15 cellular contexts compared by ENCODE assay signal in the genomic region with DNA sequence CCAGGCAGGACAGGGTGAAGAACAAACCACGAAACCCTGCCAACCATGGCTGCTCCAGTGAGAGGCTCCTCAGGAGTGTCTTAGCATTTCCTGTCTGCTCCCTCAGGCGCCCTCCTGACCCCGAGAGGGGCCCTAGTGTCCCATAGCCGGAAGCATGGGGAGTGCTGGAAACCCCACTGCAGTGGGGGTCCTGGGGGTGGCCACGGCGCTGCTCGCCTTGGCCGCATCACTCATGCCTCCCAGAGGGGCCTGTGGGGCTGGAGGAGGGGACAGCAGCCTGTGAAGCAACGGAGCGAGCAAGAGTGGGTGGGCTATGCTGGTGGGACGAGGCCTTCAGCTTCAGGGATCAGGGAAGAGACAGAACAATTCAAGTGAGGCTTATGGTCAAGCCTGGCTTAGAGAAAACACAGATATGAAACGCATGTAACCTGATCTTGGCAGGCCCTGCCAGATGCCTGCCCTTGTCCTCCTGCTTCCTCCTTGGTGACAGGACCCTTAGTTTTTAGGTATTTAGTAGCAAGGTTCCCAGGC.
DNase-seq lines count a peak whose midpoint lies in the region; ATAC-seq, FAIRE-seq and TF ChIP-seq lines count a peak whose summit lies in the region.
"Had no signal": no experiment of that assay in that cellular context is flagged by ENCODE, and none has a peak within 500 bp of the region (broad histone marks: within the 10 kb centered on the region; RNA-seq: fewer than 3 reads in every experiment).

No MANE protein-coding gene starts in this region.

- intact Hi-C loops in HepG2 (cut with micrococcal nuclease; ENCODE audit: unreplicated experiment) (no loop called here), right lobe of liver (cut with DNase I) (no loop called here), left ventricle myocardium inferior (cut with micrococcal nuclease) (no loop called here)

- POLR2A ChIA-PET in HepG2 (lab: Yijun Ruan, JAX) = no interaction called here

- H3K9me3 ChIP-seq in HepG2 (ENCODE audit: low read length) (no peaks in the 10 kb centered on the region), right lobe of liver (no peaks in the 10 kb centered on the region), left ventricle myocardium inferior (replicated peaks) (no peaks in the 10 kb centered on the region)

- peaks cover 5 to 17% of the 10 kb centered on the region in 2 experiments; a peak in 4 of 5 replicates for H3K36me3 ChIP-seq in HepG2 (replicated peaks in 1 of 2; ENCODE audit: control insufficient read depth in 1 of 2, insufficient read depth in 2 of 2, low read length in 2 of 2)
- peaks cover 0 to 10% (median 0%) of the 10 kb centered on the region in 4 donors for H3K36me3 ChIP-seq in right lobe of liver
- H3K36me3 ChIP-seq in left ventricle myocardium inferior = no peaks in the 10 kb centered on the region

- H3K4me1 ChIP-seq in HepG2 (ENCODE audit: insufficient read depth, low read length) (no peaks in the 10 kb centered on the region), right lobe of liver (no peaks in the 10 kb centered on the region), left ventricle myocardium inferior (peaks cover 98% of the 10 kb centered on the region)

- no peak overlapping the region for H3K4me3 Mint-ChIP-seq in progenitor cell of endocrine pancreas (ENCODE audit: low read depth)

- H3K27me3 ChIP-seq in HepG2 (ENCODE audit: control insufficient read depth in 1 of 2, insufficient read depth in 2 of 2, low read length in 2 of 2) (no peaks in the 10 kb centered on the region), right lobe of liver (no peaks in the 10 kb centered on the region), left ventricle myocardium inferior (ENCODE audit: low read depth) (no peaks in the 10 kb centered on the region)

- ATAC-seq in HepG2 (no peak), right lobe of liver (no peak), HG02623 (IDR thresholded peaks at IDR 0.05; ENCODE audit: unreplicated experiment) (no peak), omental fat pad (ENCODE audit: low FRiP score) (no peak)

- H3K27ac Mint-ChIP-seq in progenitor cell of endocrine pancreas = peak overlapping the region; percentile 77

- no peaks in the 10 kb centered on the region for H3K79me2 ChIP-seq in HepG2 (ENCODE audit: insufficient read depth, low read length)

- no peaks in the 10 kb centered on the region for H3K9me3 Mint-ChIP-seq in progenitor cell of endocrine pancreas (ENCODE audit: low read depth)

- TF ChIP-seq RAD21 in HepG2 (CRISPR knock-in tag; IDR thresholded peaks at IDR 0.05) = no peak

- no peak overlapping the region for H2AFZ ChIP-seq in HepG2 (ENCODE audit: low read length)
- H2AFZ ChIP-seq: GM23248 had no signal

- 0 out of 2 replicates have a peak, but pooled peaks cover 3% of the 10 kb centered on the region for H4K20me1 ChIP-seq in HepG2 (ENCODE audit: insufficient read depth, low read length)

- peaks cover 20% of the 10 kb centered on the region for H3K36me3 Mint-ChIP-seq in progenitor cell of endocrine pancreas (ENCODE audit: insufficient read depth)

- 95% methylated on average over 9 of the region's 12 CpGs for WGBS in HepG2 (ENCODE audit: low lambda C conversion rate)
- 70% methylated on average over 4 of the region's 12 CpGs for WGBS in right lobe of liver (ENCODE audit: insufficient coverage, low coverage, low lambda C conversion rate, missing lambda C conversion rate)

- CTCF ChIA-PET in HepG2 (lab: Yijun Ruan, JAX; ENCODE audit: low intra/inter-chr PET ratio, low total read pairs) = no interaction called here

- no TSS peak for BruUV-seq in HepG2 (replicated peaks; lab: Mats Ljungman, UMichigan)

- in situ Hi-C loops in HepG2 (cut with HindIII; ENCODE audit: extremely low pct_ligation_motif_present, low pct_unique_long_range_greater_than_20kb) = no loop called here

- H3K27ac ChIP-seq in HepG2 (ENCODE audit: extremely low read length, insufficient read depth, low read length) (no peak overlapping the region), right lobe of liver (no peak overlapping the region), left ventricle myocardium inferior (replicated peaks) (peak overlapping the region; percentile 49)
- H3K27ac ChIP-seq: GM23248, SK-N-MC had no signal

- DNase-seq in HepG2 (ENCODE audit: low spot score) = no peak
- DNase-seq in right lobe of liver = no peak
- DNase-seq in left ventricle myocardium inferior = no peak
- no peak for DNase-seq in progenitor cell of endocrine pancreas (ENCODE audit: low spot score, unreplicated experiment)
- no peak for DNase-seq in urothelium cell line (ENCODE audit: low spot score)
- DNase-seq in GM19239 (ENCODE audit: insufficient read length, low spot score) = no peak
- DNase-seq in omental fat pad (ENCODE audit: low spot score) = no peak
- DNase-seq: activated effector memory CD4-positive, alpha-beta T cell treated with Interleukin-2 at 50 U/mL for 16 hours; GM23248; NCI-H1105; stimulated activated CD4-positive, alpha-beta T cell treated with anti-CD3 and anti-CD28 coated beads, Interleukin-4, amount 100 ng/mL, for 1 hour had no signal

- TF ChIP-seq POLR2A in HepG2 (IDR thresholded peaks at IDR 0.05; ENCODE audit: insufficient read depth in 1 of 2, low read depth in 2 of 2, low read length in 2 of 2) (no peak), right lobe of liver (IDR thresholded peaks at IDR 0.05) (no peak)

- no peak overlapping the region for H3K4me2 ChIP-seq in HepG2 (ENCODE audit: low read depth, low read length)

- TF ChIP-seq EP300 in HepG2 (IDR thresholded peaks at IDR 0.05; ENCODE audit: low read depth in 2 of 2, low read length in 2 of 2) (no peak), HepG2 (CRISPR knock-in tag; IDR thresholded peaks at IDR 0.05; ENCODE audit: borderline replicate concordance) (no peak)

- no peaks in the 10 kb centered on the region for H3K27me3 Mint-ChIP-seq in progenitor cell of endocrine pancreas

- FAIRE-seq in HepG2 (lab: Jason Lieb, UNC) (no peak), urothelium cell line (lab: Jason Lieb, UNC) (no peak), GM19239 (lab: Jason Lieb, UNC) (no peak)
- FAIRE-seq: D721Med, GM18507 had no signal

- H3K4me1 Mint-ChIP-seq in progenitor cell of endocrine pancreas (ENCODE audit: low read depth) = peaks cover 13% of the 10 kb centered on the region

- H3K4me3 ChIP-seq in HepG2 (replicated peaks in 1 of 3; ENCODE audit: insufficient read depth in 1 of 3, low read depth in 2 of 3, low read length in 3 of 3) = no peak overlapping the region
- H3K4me3 ChIP-seq in right lobe of liver = no peak overlapping the region
- no peak overlapping the region for H3K4me3 ChIP-seq in left ventricle myocardium inferior
- H3K4me3 ChIP-seq: GM23248, SK-N-MC had no signal

- no peak overlapping the region for H3K9ac ChIP-seq in HepG2 (ENCODE audit: insufficient read depth, low read depth, low read length)
- H3K9ac ChIP-seq: GM23248 had no signal

- TF ChIP-seq CTCF in HepG2 (CRISPR knock-in tag; IDR thresholded peaks at IDR 0.05) = no peak
- TF ChIP-seq CTCF in right lobe of liver (IDR thresholded peaks at IDR 0.05) = no peak
- no peak for TF ChIP-seq CTCF in left ventricle myocardium inferior (IDR thresholded peaks at IDR 0.05; ENCODE audit: borderline replicate concordance)
- no peak for TF ChIP-seq CTCF in progenitor cell of endocrine pancreas (IDR thresholded peaks at IDR 0.05; ENCODE audit: unreplicated experiment)
- no peak for TF ChIP-seq CTCF in omental fat pad (IDR thresholded peaks at IDR 0.05)

TF ChIP-seq in HepG2, 621 proteins besides CTCF, POLR2A, EP300 and RAD21:
- peak; percentile 70 for TF ChIP-seq AGO2 (optimal IDR thresholded peaks at IDR 0.05; ENCODE audit: low read depth, low read length)
- TF ChIP-seq POGZ (CRISPR knock-in tag; IDR thresholded peaks at IDR 0.05) = no peak
- no peak for TF ChIP-seq GATAD2A (CRISPR knock-in tag; IDR thresholded peaks at IDR 0.05)
- TF ChIP-seq NFKB2 (CRISPR knock-in tag; IDR thresholded peaks at IDR 0.05; ENCODE audit: borderline replicate concordance) = no peak
- no peak for TF ChIP-seq THAP9 (CRISPR knock-in tag; IDR thresholded peaks at IDR 0.05; ENCODE audit: borderline replicate concordance)
- no peak for TF ChIP-seq ZNF234 (CRISPR knock-in tag; conservative IDR thresholded peaks at IDR 0.05)
- no peak for TF ChIP-seq PAF1 (CRISPR knock-in tag; IDR thresholded peaks at IDR 0.05)
- TF ChIP-seq RBM22 (optimal IDR thresholded peaks at IDR 0.05; ENCODE audit: low read length) = peak; percentile 19
- TF ChIP-seq ZNF577 (CRISPR knock-in tag; IDR thresholded peaks at IDR 0.05; ENCODE audit: borderline replicate concordance, low read depth) = no peak
